In genomic region chr3:79947469-79947868, GRCh38 we compare ENCODE assay signal across 26 cellular contexts.
A peak's percentile ranks its signal among the peaks of the same experiment; 100 is the strongest.
DNase-seq lines count a peak whose midpoint lies in the region; ATAC-seq and FAIRE-seq lines count a peak whose summit lies in the region.
"Had no signal": no experiment of that assay in that cellular context is flagged by ENCODE, and none has a peak within 500 bp of the region (broad histone marks: within the 10 kb centered on the region; RNA-seq: fewer than 3 reads in every experiment).

No MANE protein-coding gene starts in this region.

- no peaks in the 10 kb centered on the region for H3K36me3 ChIP-seq in adipocyte (ENCODE audit: control insufficient read depth, insufficient read depth, low read length, severe bottlenecking)
- H3K36me3 ChIP-seq: BLaER1 treated with 17β-estradiol and CSF1 and Interleukin-3, amounts not matched to agents 10 nM and 100 nM; MG63 had no signal

- H3K9ac ChIP-seq in adipocyte (ENCODE audit: low read length): no peak overlapping the region
- H3K9ac ChIP-seq: BLaER1 treated with 17β-estradiol and CSF1 and Interleukin-3, amounts not matched to agents 10 nM and 100 nM had no signal

- FAIRE-seq in frontal cortex (lab: Jason Lieb, UNC): no peak
- FAIRE-seq: A549, GM12891, GM19239, H1 had no signal

- H3K4me3 ChIP-seq in adipocyte (ENCODE audit: low read length): no peak overlapping the region
- H3K4me3 ChIP-seq: A549; BLaER1 treated with 17β-estradiol and CSF1 and Interleukin-3, amounts not matched to agents 10 nM and 100 nM; MG63 had no signal

- ATAC-seq in HG03108 (IDR thresholded peaks at IDR 0.05; ENCODE audit: unreplicated experiment): no peak
- ATAC-seq: A549, HCT116, Panc1 had no signal

- no peaks in the 10 kb centered on the region for H3K27me3 ChIP-seq in adipocyte (replicated peaks; ENCODE audit: control insufficient read depth, insufficient read depth, low read length)
- H3K27me3 ChIP-seq: BLaER1 treated with 17β-estradiol and CSF1 and Interleukin-3, amounts not matched to agents 10 nM and 100 nM; MG63 had no signal

- peaks cover 2% of the 10 kb centered on the region for H3K9me3 ChIP-seq in adipocyte (ENCODE audit: control insufficient read depth, low read length)
- H3K9me3 ChIP-seq: A549, MG63 had no signal

- H3K4me1 ChIP-seq in adipocyte (ENCODE audit: control insufficient read depth, insufficient read depth, low read length): no peaks in the 10 kb centered on the region
- H3K4me1 ChIP-seq: A549; BLaER1 treated with 17β-estradiol and CSF1 and Interleukin-3, amounts not matched to agents 10 nM and 100 nM had no signal

- intact Hi-C loops in posterior vena cava (cut with DNase I): no loop called here

- DNase-seq in M059J (ENCODE audit: low read depth): peak; percentile 24
- peak; percentile 58 for DNase-seq in adipocyte (ENCODE audit: low read depth)
- DNase-seq in dedifferentiated amniotic fluid mesenchymal stem cell (ENCODE audit: extremely low spot score): peak; percentile 29
- peak; percentile 3 for DNase-seq in kidney glomerular epithelial cell (lab: John Stamatoyannopoulos, UW)
- DNase-seq in posterior vena cava (ENCODE audit: low spot score): no peak
- DNase-seq in frontal cortex (ENCODE audit: low spot score in 2 of 2): no peak
- DNase-seq: AML-193; CD4-positive, alpha-beta T cell; COR-L47; DMS53; GDM1; Karpas-422; MG63; NCI-H1105 treated with DMSO at 0.1 percent for 48 hours; NCI-H146; NCI-H2029; NCI-H526 treated with DMSO at 0.1 percent for 48 hours; SHP77 treated with DMSO at 0.1 percent for 48 hours had no signal

Comparison
In these comparisons a context has a peak if more than half of its experiments do, and no peak if none do; other contexts are left out.
1. DNase-seq: peak in M059J (single experiment), adipocyte (single experiment), dedifferentiated amniotic fluid mesenchymal stem cell (single experiment) and kidney glomerular epithelial cell (single experiment); none in posterior vena cava (single experiment) and frontal cortex (0 of 2).